8 cellular contexts compared by ENCODE assay signal in the genomic region with DNA sequence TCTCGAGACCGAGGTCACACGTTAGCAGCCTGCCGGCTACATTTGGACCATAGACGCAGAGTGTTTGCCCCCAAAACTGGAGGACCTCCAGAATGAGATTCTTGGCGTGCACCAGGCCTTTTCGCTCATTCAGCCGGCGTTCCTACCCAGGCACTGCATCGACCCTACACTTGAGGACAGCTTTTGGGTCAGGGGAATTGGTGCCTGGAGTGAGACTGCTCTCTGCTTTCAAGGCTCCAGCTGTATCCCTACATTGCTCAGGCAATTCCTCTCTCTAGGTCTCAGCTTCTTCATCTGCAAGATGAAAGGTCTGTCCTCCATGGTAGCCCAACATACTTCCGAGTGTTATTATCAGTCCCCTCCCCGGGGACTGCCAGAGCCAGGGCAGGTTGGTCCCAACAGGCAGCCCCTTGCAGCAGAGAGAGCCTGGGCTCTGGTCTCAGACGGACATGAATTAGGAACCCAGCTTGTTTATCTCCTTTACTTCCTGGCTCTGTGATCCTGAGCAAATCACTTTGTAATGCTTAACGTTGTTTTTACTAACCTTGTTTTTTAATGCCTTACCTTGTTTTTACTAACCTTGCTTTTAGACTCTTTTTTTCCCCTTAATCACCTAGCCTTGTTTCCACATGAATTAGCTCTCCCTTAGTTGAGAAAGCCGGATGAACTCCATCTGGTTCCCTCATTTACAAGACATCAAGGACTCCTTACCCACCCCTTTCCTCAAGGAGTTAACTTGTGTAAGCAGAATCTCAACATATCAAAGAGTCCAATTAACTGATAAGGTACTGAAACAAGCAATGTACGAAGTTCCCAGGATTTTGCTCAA. TPM values are rescaled to one million over a fixed set of nuclear protein-coding genes. Genes with fewer than 3 reads are reported as not detected.
DNase-seq lines count a peak whose midpoint lies in the region; ATAC-seq, FAIRE-seq and TF ChIP-seq lines count a peak whose summit lies in the region.

No MANE protein-coding gene starts in this region.

- DNase-seq in AG04449 (ENCODE audit: low read depth, low spot score) (no peak), GM12892 (ENCODE audit: insufficient read length) (no peak), immature natural killer cell (no peak), activated gamma-delta T cell (lab: John Stamatoyannopoulos, UW) (no peak), G401 (ENCODE audit: low spot score) (no peak)
- peak; percentile 13 for DNase-seq in activated naive CD8-positive, alpha-beta T cell treated with anti-CD3 and anti-CD28 coated beads, Interleukin-2, amount 50 U/mL, for 24 hours
- DNase-seq in stimulated activated naive CD8-positive, alpha-beta T cell treated with anti-CD3 and anti-CD28 coated beads, Interleukin-15, amount 100 ng/mL, for 72 hours, result peak in 1 of 2 donors; percentile 14

- peaks cover 33% of the 10 kb centered on the region for H3K36me3 ChIP-seq in HUES6 (ENCODE audit: control insufficient read depth, insufficient read depth, low read length)

- in situ Hi-C loops in G401 (cut with HindIII; ENCODE audit: low sequenced_read_pairs), result no loop called here

- peaks cover 19% of the 10 kb centered on the region for H3K4me1 ChIP-seq in HUES6 (ENCODE audit: control insufficient read depth, insufficient read depth, low read length)

- peaks cover 82% of the 10 kb centered on the region for H3K27me3 ChIP-seq in HUES6 (ENCODE audit: control insufficient read depth, insufficient read depth, low read length)

- CTCF ChIA-PET in AG04449 (lab: Yijun Ruan, JAX), result interaction anchor here (0.7 to 1.9 kb wide), 13 partner anchors 9 to 434 kb away, joined by 3 to 9 read pairs (median 4); no protein-coding TSS in a partner anchor

- no peaks in the 10 kb centered on the region for H3K27me3 Mint-ChIP-seq in activated naive CD8-positive, alpha-beta T cell treated with anti-CD3 and anti-CD28 coated beads, Interleukin-2, amount 50 U/mL, for 24 hours
- H3K27me3 Mint-ChIP-seq in immature natural killer cell (ENCODE audit: low read depth in 3 of 3), result peaks cover 0 to 5% (median 5%) of the 10 kb centered on the region in 3 donors
- no peaks in the 10 kb centered on the region for H3K27me3 Mint-ChIP-seq in stimulated activated naive CD8-positive, alpha-beta T cell treated with anti-CD3 and anti-CD28 coated beads, Interleukin-15, amount 100 ng/mL, for 72 hours

- no peak for TF ChIP-seq POLR2A in GM12892 (IDR thresholded peaks at IDR 0.05; ENCODE audit: low read depth, low read length)

- peak; percentile 14 for FAIRE-seq in GM12892 (lab: Jason Lieb, UNC)

- peaks cover 23% of the 10 kb centered on the region for H3K4me1 Mint-ChIP-seq in activated naive CD8-positive, alpha-beta T cell treated with anti-CD3 and anti-CD28 coated beads, Interleukin-2, amount 50 U/mL, for 24 hours
- H3K4me1 Mint-ChIP-seq in immature natural killer cell, result peaks cover 27 to 34% of the 10 kb centered on the region in 2 donors
- peaks cover 23% of the 10 kb centered on the region for H3K4me1 Mint-ChIP-seq in stimulated activated naive CD8-positive, alpha-beta T cell treated with anti-CD3 and anti-CD28 coated beads, Interleukin-15, amount 100 ng/mL, for 72 hours

- H3K9me3 ChIP-seq in HUES6 (ENCODE audit: control insufficient read depth, insufficient read depth, low read depth, low read length), result no peaks in the 10 kb centered on the region

- no peaks in the 10 kb centered on the region for H3K9me3 Mint-ChIP-seq in activated naive CD8-positive, alpha-beta T cell treated with anti-CD3 and anti-CD28 coated beads, Interleukin-2, amount 50 U/mL, for 24 hours
- no peaks in the 10 kb centered on the region for H3K9me3 Mint-ChIP-seq in immature natural killer cell
- H3K9me3 Mint-ChIP-seq in stimulated activated naive CD8-positive, alpha-beta T cell treated with anti-CD3 and anti-CD28 coated beads, Interleukin-15, amount 100 ng/mL, for 72 hours, result no peaks in the 10 kb centered on the region

- ATAC-seq in activated naive CD8-positive, alpha-beta T cell treated with anti-CD3 and anti-CD28 coated beads, Interleukin-2, amount 50 U/mL, for 24 hours, result peak; percentile 13
- peak; percentile 27 for ATAC-seq in stimulated activated naive CD8-positive, alpha-beta T cell treated with anti-CD3 and anti-CD28 coated beads, Interleukin-15, amount 100 ng/mL, for 72 hours

- peak overlapping the region; percentile 98 for H3K4me3 Mint-ChIP-seq in activated naive CD8-positive, alpha-beta T cell treated with anti-CD3 and anti-CD28 coated beads, Interleukin-2, amount 50 U/mL, for 24 hours
- H3K4me3 Mint-ChIP-seq in immature natural killer cell, result peak overlapping the region; percentile 91 to 99 (median 92)
- peak overlapping the region; percentile 84 to 96 for H3K4me3 Mint-ChIP-seq in stimulated activated naive CD8-positive, alpha-beta T cell treated with anti-CD3 and anti-CD28 coated beads, Interleukin-15, amount 100 ng/mL, for 72 hours

- peak overlapping the region; percentile 30; the same call in 1 of the 2 replicates for H3K27ac ChIP-seq in HUES6 (ENCODE audit: low read depth, low read length)

- H3K36me3 Mint-ChIP-seq in activated naive CD8-positive, alpha-beta T cell treated with anti-CD3 and anti-CD28 coated beads, Interleukin-2, amount 50 U/mL, for 24 hours (ENCODE audit: low read depth), result peaks cover 27% of the 10 kb centered on the region
- peaks cover 14 to 21% (median 15%) of the 10 kb centered on the region in 3 donors for H3K36me3 Mint-ChIP-seq in immature natural killer cell

- no peak for TF ChIP-seq CTCF in AG04449 (IDR thresholded peaks at IDR 0.05; ENCODE audit: insufficient read depth, low read length, missing control alignments)

- H3K4me3 ChIP-seq in AG04449 (ENCODE audit: low read depth, low read length) (peak overlapping the region; percentile 76), HUES6 (ENCODE audit: low read depth, low read length) (peak overlapping the region; percentile 68)

- H3K27ac Mint-ChIP-seq in activated naive CD8-positive, alpha-beta T cell treated with anti-CD3 and anti-CD28 coated beads, Interleukin-2, amount 50 U/mL, for 24 hours, result peak overlapping the region; percentile 99
- H3K27ac Mint-ChIP-seq in immature natural killer cell, result peak overlapping the region; percentile 90 to 99 (median 95)
- peak overlapping the region; percentile 88 to 99 for H3K27ac Mint-ChIP-seq in stimulated activated naive CD8-positive, alpha-beta T cell treated with anti-CD3 and anti-CD28 coated beads, Interleukin-15, amount 100 ng/mL, for 72 hours

- H3K9ac ChIP-seq in HUES6 (ENCODE audit: low read length), result peak overlapping the region; percentile 76

- POLR2A ChIA-PET in AG04449 (lab: Yijun Ruan, JAX), result interaction anchor here (0.5 to 1.4 kb wide), 3 partner anchors 19 to 95 kb away, joined by 3 to 4 read pairs (median 4); no protein-coding TSS in a partner anchor

RNA-seq across cellular contexts. Expression of a gene that starts 0.9 kb away (rescaled TPM):
- polyA plus RNA-seq in GM12892 (2012; ENCODE audit: missing spikeins), result 8.5 TPM
- 10 to 100 TPM in 1 of 3 donors, 1 to 10 TPM in 2; 2.9 to 22.8 (median 9.1) TPM for polyA plus RNA-seq in immature natural killer cell
- 12.9 and 38.3 TPM in 2 replicates for total RNA-seq in G401 (2014; rRNA removed; shearing (Covaris generic))

RNA-seq across cellular contexts. Expression of a gene that starts 20.6 kb away (rescaled TPM):
- 21.2 TPM for polyA plus RNA-seq in GM12892 (2012; ENCODE audit: missing spikeins)
- polyA plus RNA-seq in immature natural killer cell, result 10 to 100 TPM; 64.8 to 95.1 (median 71.9) TPM
- 31.0 and 34.9 TPM in 2 replicates for total RNA-seq in G401 (2014; rRNA removed; shearing (Covaris generic))
